Comparison of ENCODE assay signal across 9 cellular contexts in the genomic region with DNA sequence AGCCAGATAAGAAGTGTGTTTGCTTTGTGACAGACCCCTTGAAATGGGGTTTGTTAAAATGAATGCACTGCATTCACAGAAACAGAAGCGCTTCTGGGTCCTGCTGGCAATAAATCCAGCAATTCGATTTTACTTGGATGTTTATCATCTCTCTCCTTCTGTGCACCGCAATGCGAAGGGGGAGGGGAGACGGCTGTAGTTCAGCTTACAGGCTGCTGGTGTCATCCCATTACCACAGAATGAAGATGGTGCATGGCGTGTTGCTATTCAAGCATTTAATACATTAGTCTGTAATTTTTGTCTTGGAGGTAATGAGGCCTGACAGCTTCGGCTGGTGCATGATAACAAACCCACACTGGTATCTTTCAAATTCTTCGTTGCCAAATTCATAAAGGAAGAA.
DNase-seq lines count a peak whose midpoint lies in the region; ATAC-seq and TF ChIP-seq lines count a peak whose summit lies in the region.
"Had no signal": no experiment of that assay in that cellular context is flagged by ENCODE, and none has a peak within 500 bp of the region (broad histone marks: within the 10 kb centered on the region; RNA-seq: fewer than 3 reads in every experiment).

No MANE protein-coding gene starts in this region.

- no peaks in the 10 kb centered on the region for H3K36me3 Mint-ChIP-seq in activated CD4-positive, alpha-beta T cell treated with anti-CD3 and anti-CD28 coated beads for 36 hours (ENCODE audit: low read depth)

- no peak overlapping the region for H3K27ac ChIP-seq in left ventricle myocardium inferior (replicated peaks)
- no peak overlapping the region for H3K27ac ChIP-seq in stomach smooth muscle (ENCODE audit: low read length)
- no peak overlapping the region for H3K27ac ChIP-seq in RWPE1

- no peaks in the 10 kb centered on the region for H3K36me3 ChIP-seq in left ventricle myocardium inferior
- H3K36me3 ChIP-seq in stomach smooth muscle (ENCODE audit: control insufficient read depth in 2 of 2, insufficient read depth in 2 of 2, low read length in 2 of 2): no peaks in the 10 kb centered on the region

- intact Hi-C loops in activated CD4-positive, alpha-beta T cell treated with anti-CD3 and anti-CD28 coated beads for 36 hours (cut with DNase I, micrococcal nuclease): no loop called here
- intact Hi-C loops in left ventricle myocardium inferior (cut with micrococcal nuclease): no loop called here

- no peak overlapping the region for H3K4me3 Mint-ChIP-seq in activated CD4-positive, alpha-beta T cell treated with anti-CD3 and anti-CD28 coated beads for 36 hours
- H3K4me3 Mint-ChIP-seq: activated B cell treated with CpG ODN at 0.5 μM for 24 hours had no signal

- H3K9me3 ChIP-seq in left ventricle myocardium inferior (replicated peaks) (peaks cover 5% of the 10 kb centered on the region), stomach smooth muscle (ENCODE audit: control insufficient read depth in 2 of 2, low read length in 2 of 2) (no peaks in the 10 kb centered on the region)

- peaks cover 6% of the 10 kb centered on the region for H3K4me1 ChIP-seq in left ventricle myocardium inferior
- no peaks in the 10 kb centered on the region for H3K4me1 ChIP-seq in stomach smooth muscle (ENCODE audit: control insufficient read depth, insufficient read depth, low read length)

- ATAC-seq in activated CD4-positive, alpha-beta T cell treated with anti-CD3 and anti-CD28 coated beads for 36 hours: no peak
- ATAC-seq in SK-N-SH treated with all-trans-retinoic acid at 6 μM for 48 hours (peak; percentile 97), GM21529 (IDR thresholded peaks at IDR 0.05; ENCODE audit: unreplicated experiment) (no peak)

- H3K9me3 Mint-ChIP-seq in activated CD4-positive, alpha-beta T cell treated with anti-CD3 and anti-CD28 coated beads for 36 hours (ENCODE audit: low read depth): peaks cover 3% of the 10 kb centered on the region

- H3K4me3 ChIP-seq in left ventricle myocardium inferior (no peak overlapping the region), stomach smooth muscle (ENCODE audit: low read length in 2 of 2) (peak overlapping the region; percentile 35 to 37)

- no peak overlapping the region for H3K9ac ChIP-seq in stomach smooth muscle (ENCODE audit: low read length in 2 of 2)

- no peak overlapping the region for H3K27ac Mint-ChIP-seq in activated CD4-positive, alpha-beta T cell treated with anti-CD3 and anti-CD28 coated beads for 36 hours
- H3K27ac Mint-ChIP-seq: activated B cell treated with CpG ODN at 0.5 μM for 24 hours had no signal

- TF ChIP-seq CTCF in left ventricle myocardium inferior (IDR thresholded peaks at IDR 0.05; ENCODE audit: borderline replicate concordance) (peak; percentile 74), RWPE1 (conservative IDR thresholded peaks at IDR 0.05; ENCODE audit: low read depth) (no peak)

- no peaks in the 10 kb centered on the region for H3K4me1 Mint-ChIP-seq in activated CD4-positive, alpha-beta T cell treated with anti-CD3 and anti-CD28 coated beads for 36 hours
- H3K4me1 Mint-ChIP-seq: activated B cell treated with CpG ODN at 0.5 μM for 24 hours had no signal

- no peaks in the 10 kb centered on the region for H3K27me3 Mint-ChIP-seq in activated CD4-positive, alpha-beta T cell treated with anti-CD3 and anti-CD28 coated beads for 36 hours
- H3K27me3 Mint-ChIP-seq: activated B cell treated with CpG ODN at 0.5 μM for 24 hours had no signal

- POLR2A ChIA-PET in activated CD4-positive, alpha-beta T cell treated with anti-CD3 and anti-CD28 coated beads for 36 hours (lab: Charles Lee): no interaction called here
- POLR2A ChIA-PET in RWPE1 (lab: Yijun Ruan, JAX; ENCODE audit: low non-redundant PET): no interaction called here

- H3K27me3 ChIP-seq in left ventricle myocardium inferior (ENCODE audit: low read depth): no peaks in the 10 kb centered on the region
- H3K27me3 ChIP-seq in stomach smooth muscle (ENCODE audit: control insufficient read depth in 1 of 2, insufficient read depth in 2 of 2, low read length in 2 of 2): no peaks in the 10 kb centered on the region

- peak; percentile 8 for DNase-seq in activated CD4-positive, alpha-beta T cell treated with anti-CD3 and anti-CD28 coated beads for 36 hours
- no peak for DNase-seq in activated CD4-positive, alpha-beta T cell treated with anti-CD3 and anti-CD28 coated beads for 4 hours
- DNase-seq in left ventricle myocardium inferior (peak; percentile 22), RWPE1 (ENCODE audit: low spot score) (no peak)
- DNase-seq in activated CD4-positive, alpha-beta T cell treated with anti-CD3 and anti-CD28 coated beads for 1 hour: no peak
- DNase-seq: activated B cell treated with CpG ODN at 0.5 μM for 24 hours had no signal

- CTCF ChIA-PET in activated CD4-positive, alpha-beta T cell treated with anti-CD3 and anti-CD28 coated beads for 36 hours (lab: Charles Lee): interaction anchor here (0.6 kb wide), 1 partner anchor 894 kb away, joined by 4 read pairs; no protein-coding TSS in a partner anchor
- CTCF ChIA-PET in RWPE1 (lab: Yijun Ruan, JAX): no interaction called here

TF ChIP-seq in SK-N-SH treated with all-trans-retinoic acid at 6 μM for 48 hours, 23 proteins besides CTCF, POLR2A, EP300 and RAD21 (continues in another document):
- TF ChIP-seq ZFP3 (CRISPR knock-in tag; IDR thresholded peaks at IDR 0.05) (no peak), PPARA (CRISPR knock-in tag; IDR thresholded peaks at IDR 0.05; ENCODE audit: borderline replicate concordance) (no peak), ZNF565 (CRISPR knock-in tag; conservative IDR thresholded peaks at IDR 0.05; ENCODE audit: low read depth) (no peak), CREB5 (CRISPR knock-in tag; IDR thresholded peaks at IDR 0.05; ENCODE audit: low read depth) (no peak), TCF4 (CRISPR knock-in tag; IDR thresholded peaks at IDR 0.05; ENCODE audit: borderline replicate concordance) (peak; percentile 51; the same call in 1 of the 2 replicates), POU6F1 (CRISPR knock-in tag; IDR thresholded peaks at IDR 0.05; ENCODE audit: borderline replicate concordance, low read depth) (no peak), TOX (CRISPR knock-in tag; IDR thresholded peaks at IDR 0.05; ENCODE audit: borderline replicate concordance) (no peak), GLIS3 (CRISPR knock-in tag; IDR thresholded peaks at IDR 0.05) (no peak)
- TF ChIP-seq, protein P1, sequence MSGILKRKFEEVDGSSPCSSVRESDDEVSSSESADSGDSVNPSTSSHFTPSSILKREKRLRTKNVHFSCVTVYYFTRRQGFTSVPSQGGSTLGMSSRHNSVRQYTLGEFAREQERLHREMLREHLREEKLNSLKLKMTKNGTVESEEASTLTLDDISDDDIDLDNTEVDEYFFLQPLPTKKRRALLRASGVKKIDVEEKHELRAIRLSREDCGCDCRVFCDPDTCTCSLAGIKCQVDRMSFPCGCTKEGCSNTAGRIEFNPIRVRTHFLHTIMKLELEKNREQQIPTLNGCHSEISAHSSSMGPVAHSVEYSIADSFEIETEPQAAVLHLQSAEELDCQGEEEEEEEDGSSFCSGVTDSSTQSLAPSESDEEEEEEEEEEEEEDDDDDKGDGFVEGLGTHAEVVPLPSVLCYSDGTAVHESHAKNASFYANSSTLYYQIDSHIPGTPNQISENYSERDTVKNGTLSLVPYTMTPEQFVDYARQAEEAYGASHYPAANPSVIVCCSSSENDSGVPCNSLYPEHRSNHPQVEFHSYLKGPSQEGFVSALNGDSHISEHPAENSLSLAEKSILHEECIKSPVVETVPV (CRISPR knock-in tag; IDR thresholded peaks at IDR 0.05): no peak
- TF ChIP-seq, protein P2, sequence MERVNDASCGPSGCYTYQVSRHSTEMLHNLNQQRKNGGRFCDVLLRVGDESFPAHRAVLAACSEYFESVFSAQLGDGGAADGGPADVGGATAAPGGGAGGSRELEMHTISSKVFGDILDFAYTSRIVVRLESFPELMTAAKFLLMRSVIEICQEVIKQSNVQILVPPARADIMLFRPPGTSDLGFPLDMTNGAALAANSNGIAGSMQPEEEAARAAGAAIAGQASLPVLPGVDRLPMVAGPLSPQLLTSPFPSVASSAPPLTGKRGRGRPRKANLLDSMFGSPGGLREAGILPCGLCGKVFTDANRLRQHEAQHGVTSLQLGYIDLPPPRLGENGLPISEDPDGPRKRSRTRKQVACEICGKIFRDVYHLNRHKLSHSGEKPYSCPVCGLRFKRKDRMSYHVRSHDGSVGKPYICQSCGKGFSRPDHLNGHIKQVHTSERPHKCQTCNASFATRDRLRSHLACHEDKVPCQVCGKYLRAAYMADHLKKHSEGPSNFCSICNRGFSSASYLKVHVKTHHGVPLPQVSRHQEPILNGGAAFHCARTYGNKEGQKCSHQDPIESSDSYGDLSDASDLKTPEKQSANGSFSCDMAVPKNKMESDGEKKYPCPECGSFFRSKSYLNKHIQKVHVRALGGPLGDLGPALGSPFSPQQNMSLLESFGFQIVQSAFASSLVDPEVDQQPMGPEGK (CRISPR knock-in tag; IDR thresholded peaks at IDR 0.05; ENCODE audit: borderline replicate concordance): no peak

Comparison
In these comparisons a context has a peak if more than half of its experiments do, and no peak if none do; other contexts are left out.
1. DNase-seq: peak in activated CD4-positive, alpha-beta T cell treated with anti-CD3 and anti-CD28 coated beads for 36 hours (single experiment) and left ventricle myocardium inferior (single experiment); none in activated CD4-positive, alpha-beta T cell treated with anti-CD3 and anti-CD28 coated beads for 4 hours (0 of 2), RWPE1 (single experiment) and activated CD4-positive, alpha-beta T cell treated with anti-CD3 and anti-CD28 coated beads for 1 hour (single experiment).